1 cellular context compared by ENCODE assay signal in the genomic region with DNA sequence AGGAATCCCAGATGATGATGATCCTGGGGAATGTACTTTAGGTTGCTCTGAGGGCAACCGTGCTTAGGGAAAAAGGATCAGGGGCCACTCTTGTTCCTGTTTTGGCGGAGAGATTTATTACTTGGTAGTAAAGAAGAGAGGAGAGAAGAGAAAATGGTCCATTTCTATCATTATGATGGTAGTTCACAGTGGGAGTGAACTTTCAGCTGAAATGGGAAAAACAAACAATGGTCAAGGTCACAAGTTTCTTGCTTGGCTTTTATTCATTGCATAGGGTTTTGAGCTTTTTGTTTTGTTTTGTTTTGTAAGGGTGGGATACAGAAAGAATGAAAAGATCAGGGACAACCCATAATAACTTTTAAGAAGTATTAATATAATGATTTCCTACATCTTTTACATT.
A peak's percentile ranks its signal among the peaks of the same experiment; 100 is the strongest.
TF ChIP-seq lines count a peak whose summit lies in the region.

No MANE protein-coding gene starts in this region.

TF ChIP-seq in HepG2, 621 proteins besides CTCF, POLR2A, EP300 and RAD21 (continued from another document):
- TF ChIP-seq RARA (CRISPR knock-in tag; IDR thresholded peaks at IDR 0.05) (0 out of 2 replicates have a peak, but pooled peaks have one; percentile 26), KDM6A (CRISPR knock-in tag; IDR thresholded peaks at IDR 0.05; ENCODE audit: low read depth) (peak; percentile 43; the same call in 1 of the 2 replicates), HNRNPH1 (optimal IDR thresholded peaks at IDR 0.05; ENCODE audit: low read depth, low read length) (no peak), AKNA (CRISPR knock-in tag; IDR thresholded peaks at IDR 0.05; ENCODE audit: borderline replicate concordance) (no peak), PHF21A (CRISPR knock-in tag; IDR thresholded peaks at IDR 0.05) (no peak), HNF4A (CRISPR knock-in tag; IDR thresholded peaks at IDR 0.05) (peak; percentile 64), SAP130 (CRISPR knock-in tag; IDR thresholded peaks at IDR 0.05; ENCODE audit: low read depth) (peak; percentile 30), GLI4 (CRISPR knock-in tag; IDR thresholded peaks at IDR 0.05; ENCODE audit: borderline replicate concordance) (no peak)
